Comparison of ENCODE assay signal across 17 cellular contexts in the genomic region with DNA sequence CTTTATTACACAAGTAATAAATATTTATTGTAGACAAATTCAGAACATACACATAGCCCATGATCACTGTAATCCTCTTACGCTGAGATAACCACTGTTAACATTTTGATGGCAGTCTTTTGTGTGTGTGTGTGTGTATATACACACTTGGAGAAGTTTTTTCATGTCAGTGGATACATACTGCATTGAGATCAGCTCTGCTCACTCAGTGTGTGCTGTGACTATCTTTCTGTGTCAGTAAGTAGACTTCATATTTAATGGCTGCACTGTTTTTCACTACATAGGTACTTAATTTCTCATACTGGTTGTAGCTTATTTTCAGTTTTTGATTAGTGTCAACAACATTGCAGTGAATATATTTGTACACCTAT.
"Had no signal": no experiment of that assay in that cellular context is flagged by ENCODE, and none has a peak within 500 bp of the region (broad histone marks: within the 10 kb centered on the region; RNA-seq: fewer than 3 reads in every experiment).

No MANE protein-coding gene starts in this region.

- H3K4me1 ChIP-seq: colonic mucosa had no signal

- H3K36me3 ChIP-seq: colonic mucosa, tibial nerve, vagina had no signal

- H3K27ac ChIP-seq: colonic mucosa, tibial nerve, vagina had no signal

- DNase-seq: activated CD4-positive, alpha-beta T cell treated with anti-CD3 and anti-CD28 coated beads, Interleukin-2, amount 50 U/mL, for 4 hours; activated CD4-positive, CD25-positive, alpha-beta regulatory T cell treated with anti-CD3 and anti-CD28 coated beads, Interleukin-2, amount 50 U/mL, for 72 hours; activated gamma-delta T cell treated with Interleukin-2 at 50 U/mL for 16 hours; activated T-cell treated with anti-CD3 and anti-CD28 coated beads, Interleukin-2, amount 50 U/mL, for 4 hours; central memory CD4-positive, alpha-beta T cell; colonic mucosa; left colon; naive B cell; nucleus accumbens; stimulated activated CD4-positive, alpha-beta T cell treated with anti-CD3 and anti-CD28 coated beads, Interleukin-2, amount 100 ng/mL, for 48 hours; stimulated activated naive CD4-positive, alpha-beta T cell; substantia nigra; T-cell; T1000 had no signal

- H3K9me3 Mint-ChIP-seq: activated T-cell treated with anti-CD3 and anti-CD28 coated beads, Interleukin-2, amount 50 U/mL, for 4 hours; naive B cell; T-cell had no signal

- H3K36me3 Mint-ChIP-seq: naive B cell had no signal

- H3K27me3 ChIP-seq: colonic mucosa, tibial nerve, vagina had no signal

- H3K4me3 ChIP-seq: colonic mucosa, lung, tibial nerve, vagina had no signal

- H3K27me3 Mint-ChIP-seq: naive B cell, T-cell had no signal

- ATAC-seq: left colon had no signal

- H3K9me3 ChIP-seq: colonic mucosa, tibial nerve, vagina had no signal
